In the genomic region with DNA sequence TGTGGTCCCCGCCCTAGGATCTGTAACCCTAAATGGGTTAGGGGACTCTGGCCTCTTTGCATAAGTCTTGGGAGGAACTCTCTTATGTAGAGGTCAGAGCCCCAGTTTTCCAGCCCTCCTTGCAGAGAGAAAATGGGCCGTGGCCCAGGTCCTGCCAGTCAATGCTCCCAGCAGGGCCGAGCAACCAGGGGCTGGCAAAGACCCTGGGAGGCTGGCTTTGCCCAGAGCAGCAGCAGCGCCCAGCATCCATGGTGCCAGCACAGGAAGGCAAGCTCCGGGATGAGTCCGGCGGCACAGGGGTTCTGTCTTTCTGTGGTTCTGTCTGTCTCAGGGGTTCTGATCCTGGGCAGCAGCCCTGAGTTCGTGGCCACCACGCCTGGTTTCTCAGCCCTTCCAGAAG, we compare ENCODE assay signal across 34 cellular contexts.
"Had no signal": no experiment of that assay in that cellular context is flagged by ENCODE, and none has a peak within 500 bp of the region (broad histone marks: within the 10 kb centered on the region; RNA-seq: fewer than 3 reads in every experiment).

No MANE protein-coding gene starts in this region.

- H3K9me3 ChIP-seq: adrenal gland, body of pancreas, breast epithelium had no signal

- H3K4me3 ChIP-seq: adrenal gland, body of pancreas, breast epithelium had no signal

- H3K9me3 Mint-ChIP-seq: activated B cell treated with CpG ODN at 0.5 μM for 24 hours; activated CD4-positive, alpha-beta memory T cell treated with anti-CD3 and anti-CD28 coated beads for 36 hours; activated CD4-positive, alpha-beta T cell treated with anti-CD3 and anti-CD28 coated beads, Interleukin-2, amount 10 ng/mL, durations not matched to agents 24 days and 14 days; activated naive CD4-positive, alpha-beta T cell treated with anti-CD3 and anti-CD28 coated beads for 36 hours; activated naive CD8-positive, alpha-beta T cell treated with anti-CD3 and anti-CD28 coated beads for 36 hours; activated T-cell treated with anti-CD3 and anti-CD28 coated beads, Interleukin-2, amount 50 U/mL, for 24 hours; activated T-helper 2 cell treated with anti-CD3 and anti-CD28 coated beads, Interferon-gamma antibody, Interleukin-2, Interleukin-4, amounts not matched to agents 10 μg/mL and 5 μg/mL and 100 μg/mL, durations not matched to agents 14 hours and 24 hours and 36 hours; T-helper 1 cell treated with Interleukin-12 subunit alpha and Interleukin-12 subunit beta and Interleukin-4 antibody, amounts not matched to agents 30 μg/mL and 1 μg/mL, for 36 hours; T-helper 2 cell treated with Interferon-gamma antibody and Interleukin-4, amounts not matched to agents 5 μg/mL and 100 μg/mL, for 36 hours had no signal

- H3K27ac ChIP-seq: adrenal gland, body of pancreas, brain microvascular endothelial cell, breast epithelium, VCaP had no signal

- H3K36me3 Mint-ChIP-seq: activated CD4-positive, alpha-beta memory T cell treated with anti-CD3 and anti-CD28 coated beads for 36 hours; activated CD8-positive, alpha-beta memory T cell treated with anti-CD3 and anti-CD28 coated beads, Interleukin-2, amount 10 ng/mL, durations not matched to agents 7 days and 5 days; activated naive CD4-positive, alpha-beta T cell treated with anti-CD3 and anti-CD28 coated beads, Interleukin-2, amount 50 U/mL, for 72 hours; activated naive CD8-positive, alpha-beta T cell treated with anti-CD3 and anti-CD28 coated beads for 36 hours had no signal

- H3K27ac Mint-ChIP-seq: activated B cell treated with CpG ODN at 0.5 μM for 24 hours; activated CD4-positive, alpha-beta memory T cell treated with anti-CD3 and anti-CD28 coated beads for 36 hours; activated CD4-positive, alpha-beta T cell treated with anti-CD3 and anti-CD28 coated beads, Interleukin-2, amount 10 ng/mL, durations not matched to agents 24 days and 14 days; activated CD8-positive, alpha-beta memory T cell treated with anti-CD3 and anti-CD28 coated beads, Interleukin-2, amount 10 ng/mL, durations not matched to agents 7 days and 5 days; activated CD8-positive, alpha-beta T cell treated with anti-CD3 and anti-CD28 coated beads, Interleukin-2, amount 10 ng/mL, durations not matched to agents 7 days and 5 days; activated naive CD4-positive, alpha-beta T cell treated with anti-CD3 and anti-CD28 coated beads for 36 hours; activated naive CD4-positive, alpha-beta T cell treated with anti-CD3 and anti-CD28 coated beads, Interleukin-2, amount 50 U/mL, for 72 hours; activated naive CD8-positive, alpha-beta T cell treated with anti-CD3 and anti-CD28 coated beads for 36 hours; activated T-cell treated with anti-CD3 and anti-CD28 coated beads, Interleukin-2, amount 50 U/mL, for 24 hours; activated T-helper 2 cell treated with anti-CD3 and anti-CD28 coated beads, Interferon-gamma antibody, Interleukin-2, Interleukin-4, amounts not matched to agents 10 μg/mL and 5 μg/mL and 100 μg/mL, durations not matched to agents 14 hours and 24 hours and 36 hours; T-helper 1 cell treated with Interleukin-12 subunit alpha and Interleukin-12 subunit beta and Interleukin-4 antibody, amounts not matched to agents 30 μg/mL and 1 μg/mL, for 36 hours; T-helper 2 cell treated with Interferon-gamma antibody and Interleukin-4, amounts not matched to agents 5 μg/mL and 100 μg/mL, for 36 hours had no signal

- H3K27me3 ChIP-seq: adrenal gland, body of pancreas, brain microvascular endothelial cell had no signal

- H3K4me1 ChIP-seq: adrenal gland, body of pancreas, breast epithelium had no signal

- H3K4me3 Mint-ChIP-seq: activated B cell treated with CpG ODN at 0.5 μM for 24 hours; activated CD4-positive, alpha-beta memory T cell treated with anti-CD3 and anti-CD28 coated beads for 36 hours; activated CD4-positive, alpha-beta T cell treated with anti-CD3 and anti-CD28 coated beads, Interleukin-2, amount 10 ng/mL, durations not matched to agents 24 days and 14 days; activated CD8-positive, alpha-beta memory T cell treated with anti-CD3 and anti-CD28 coated beads, Interleukin-2, amount 10 ng/mL, durations not matched to agents 7 days and 5 days; activated CD8-positive, alpha-beta T cell treated with anti-CD3 and anti-CD28 coated beads, Interleukin-2, amount 10 ng/mL, durations not matched to agents 7 days and 5 days; activated naive CD4-positive, alpha-beta T cell treated with anti-CD3 and anti-CD28 coated beads for 36 hours; activated naive CD8-positive, alpha-beta T cell treated with anti-CD3 and anti-CD28 coated beads for 36 hours; activated T-cell treated with anti-CD3 and anti-CD28 coated beads, Interleukin-2, amount 50 U/mL, for 24 hours; T-helper 1 cell treated with Interleukin-12 subunit alpha and Interleukin-12 subunit beta and Interleukin-4 antibody, amounts not matched to agents 30 μg/mL and 1 μg/mL, for 36 hours; T-helper 2 cell treated with Interferon-gamma antibody and Interleukin-4, amounts not matched to agents 5 μg/mL and 100 μg/mL, for 36 hours had no signal

- H3K4me1 Mint-ChIP-seq: activated B cell treated with CpG ODN at 0.5 μM for 24 hours; activated CD4-positive, alpha-beta T cell treated with anti-CD3 and anti-CD28 coated beads, Interleukin-2, amount 10 ng/mL, durations not matched to agents 24 days and 14 days; activated CD8-positive, alpha-beta memory T cell treated with anti-CD3 and anti-CD28 coated beads, Interleukin-2, amount 10 ng/mL, durations not matched to agents 7 days and 5 days; activated naive CD8-positive, alpha-beta T cell treated with anti-CD3 and anti-CD28 coated beads for 36 hours had no signal

- H3K36me3 ChIP-seq: adrenal gland, brain microvascular endothelial cell, breast epithelium had no signal

- ATAC-seq: activated CD8-positive, alpha-beta memory T cell treated with anti-CD3 and anti-CD28 coated beads, Interleukin-2, amount 10 ng/mL, durations not matched to agents 7 days and 5 days; activated CD8-positive, alpha-beta T cell treated with anti-CD3 and anti-CD28 coated beads, Interleukin-2, amount 10 ng/mL, durations not matched to agents 7 days and 5 days; activated naive CD4-positive, alpha-beta T cell treated with anti-CD3 and anti-CD28 coated beads, Interleukin-2, amount 50 U/mL, for 72 hours; body of pancreas had no signal

- DNase-seq: activated B cell treated with CpG ODN at 0.5 μM for 24 hours; activated CD4-positive, alpha-beta memory T cell treated with anti-CD3 and anti-CD28 coated beads for 36 hours; activated CD4-positive, alpha-beta T cell treated with anti-CD3 and anti-CD28 coated beads for 4 hours; activated CD4-positive, alpha-beta T cell treated with anti-CD3 and anti-CD28 coated beads, Interleukin-2, amount 10 ng/mL, durations not matched to agents 24 days and 14 days; activated CD4-positive, alpha-beta T cell treated with anti-CD3 and anti-CD28 coated beads, Interleukin-2, amount 50 U/mL, for 1 hour; activated CD4-positive, alpha-beta T cell treated with anti-CD3 and anti-CD28 coated beads, Interleukin-2, amount 50 U/mL, for 4 hours; activated CD4-positive, CD25-positive, alpha-beta regulatory T cell treated with anti-CD3 and anti-CD28 coated beads, Interleukin-2, amount 50 U/mL, for 72 hours; activated CD8-positive, alpha-beta memory T cell treated with anti-CD3 and anti-CD28 coated beads for 24 hours; activated CD8-positive, alpha-beta memory T cell treated with anti-CD3 and anti-CD28 coated beads, Interleukin-2, amount 10 ng/mL, durations not matched to agents 7 days and 5 days; activated CD8-positive, alpha-beta memory T cell treated with anti-CD3 and anti-CD28 coated beads, Interleukin-2, amount 50 U/mL, for 48 hours; activated CD8-positive, alpha-beta T cell treated with anti-CD3 and anti-CD28 coated beads, Interleukin-2, amount 10 ng/mL, durations not matched to agents 7 days and 5 days; activated effector memory CD4-positive, alpha-beta T cell treated with Interleukin-2 at 50 U/mL for 16 hours; activated gamma-delta T cell treated with Interleukin-2 at 50 U/mL for 16 hours; activated naive CD4-positive, alpha-beta T cell; activated naive CD4-positive, alpha-beta T cell treated with anti-CD3 and anti-CD28 coated beads for 36 hours; activated naive CD4-positive, alpha-beta T cell treated with anti-CD3 and anti-CD28 coated beads, Interleukin-2, amount 50 U/mL, for 16 hours; activated naive CD8-positive, alpha-beta T cell treated with anti-CD3 and anti-CD28 coated beads for 36 hours; activated T-cell treated with anti-CD3 and anti-CD28 coated beads, Interleukin-2, amount 50 U/mL, for 24 hours; activated T-cell treated with anti-CD3 and anti-CD28 coated beads, Interleukin-2, amount 50 U/mL, for 48 hours; amniotic stem cell; aorta; body of pancreas; brain microvascular endothelial cell; central memory CD4-positive, alpha-beta T cell; T-helper 1 cell; T-helper 2 cell; T-helper 9 cell had no signal

- H3K27me3 Mint-ChIP-seq: activated CD4-positive, alpha-beta T cell treated with anti-CD3 and anti-CD28 coated beads, Interleukin-2, amount 10 ng/mL, durations not matched to agents 24 days and 14 days; activated CD8-positive, alpha-beta memory T cell treated with anti-CD3 and anti-CD28 coated beads, Interleukin-2, amount 10 ng/mL, durations not matched to agents 7 days and 5 days had no signal
